ENCODE assay signal across 1 cellular context in genomic region chr2:42138163-42139016, GRCh38.
TF ChIP-seq lines count a peak whose summit lies in the region.

No MANE protein-coding gene starts in this region.

TF ChIP-seq in HCT116, 20 proteins besides CTCF, POLR2A, EP300 and RAD21 (continued from another document):
- TF ChIP-seq ATF3 (IDR thresholded peaks at IDR 0.05) = no peak
- no peak for TF ChIP-seq YY1 (IDR thresholded peaks at IDR 0.05; ENCODE audit: extremely low read depth, insufficient replicate concordance, low read depth, low read length)
- no peak for TF ChIP-seq EZH2 (IDR thresholded peaks at IDR 0.05)
- no peak for TF ChIP-seq EGR1 (IDR thresholded peaks at IDR 0.05; ENCODE audit: low read depth)
- no peak for TF ChIP-seq SP1 (IDR thresholded peaks at IDR 0.05; ENCODE audit: low read depth)
- TF ChIP-seq SRF (IDR thresholded peaks at IDR 0.05; ENCODE audit: low read depth) = no peak
- TF ChIP-seq TCF7L2 (IDR thresholded peaks at IDR 0.05; ENCODE audit: borderline replicate concordance, extremely low read depth, insufficient read depth, insufficient read length) = no peak
- TF ChIP-seq POLR2AphosphoS5 (IDR thresholded peaks at IDR 0.05; ENCODE audit: low read depth, low read length) = no peak
